ENCODE assay signal across 1 cellular context in the genomic region with DNA sequence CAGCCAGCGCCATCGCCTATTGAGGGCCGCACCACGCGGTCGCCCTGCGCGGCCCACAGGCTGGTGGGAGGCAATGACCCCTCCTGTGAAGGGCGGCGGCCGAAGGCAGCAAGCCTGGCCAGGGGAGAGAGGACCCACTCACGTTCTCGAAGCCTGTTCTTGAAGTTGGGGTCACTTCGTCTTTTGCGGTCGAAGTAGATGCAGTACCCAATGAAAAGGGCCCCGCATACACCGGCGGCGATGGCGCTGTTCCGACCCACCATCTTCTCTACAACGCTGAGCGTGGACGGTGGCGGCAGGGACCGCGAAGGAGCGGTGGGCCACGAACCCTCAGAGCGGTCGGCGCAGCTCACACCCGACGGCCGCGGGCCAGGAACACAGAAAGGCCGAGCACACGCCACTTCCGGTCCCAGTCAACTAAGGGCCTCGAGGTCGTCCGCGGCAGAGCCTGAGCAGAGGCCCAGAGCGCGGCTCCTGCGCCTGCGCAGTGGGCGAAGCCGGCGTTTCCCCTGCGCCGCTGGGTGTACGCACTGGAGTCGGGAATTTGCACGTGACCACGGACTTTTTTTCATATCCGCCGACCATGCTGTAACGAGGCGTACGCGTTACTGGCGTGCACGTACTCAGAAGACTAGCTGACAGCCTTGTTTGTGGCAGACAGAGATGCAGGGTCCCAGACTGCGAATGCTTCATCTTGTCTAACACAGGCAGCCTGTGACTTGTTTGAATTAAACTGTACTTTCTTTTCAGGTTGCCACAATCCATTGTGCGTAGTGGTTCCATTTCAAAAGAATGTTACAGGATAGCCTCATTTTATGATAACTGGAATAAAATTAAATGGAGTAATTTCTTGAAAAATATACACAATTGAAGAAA.
A peak's percentile ranks its signal among the peaks of the same experiment; 100 is the strongest.
TF ChIP-seq lines count a peak whose summit lies in the region.

TOMM20 (minus strand) TSS at position 385 of the 876 bp plus-strand sequence; CDS start at position 263, 122 bp downstream.

TF ChIP-seq in H1, 55 proteins besides CTCF, POLR2A, EP300 and RAD21:
- TF ChIP-seq HDAC2 (IDR thresholded peaks at IDR 0.05; ENCODE audit: borderline replicate concordance in 1 of 2, low read depth in 2 of 2, low read length in 2 of 2): no peak
- TF ChIP-seq, protein P1, sequence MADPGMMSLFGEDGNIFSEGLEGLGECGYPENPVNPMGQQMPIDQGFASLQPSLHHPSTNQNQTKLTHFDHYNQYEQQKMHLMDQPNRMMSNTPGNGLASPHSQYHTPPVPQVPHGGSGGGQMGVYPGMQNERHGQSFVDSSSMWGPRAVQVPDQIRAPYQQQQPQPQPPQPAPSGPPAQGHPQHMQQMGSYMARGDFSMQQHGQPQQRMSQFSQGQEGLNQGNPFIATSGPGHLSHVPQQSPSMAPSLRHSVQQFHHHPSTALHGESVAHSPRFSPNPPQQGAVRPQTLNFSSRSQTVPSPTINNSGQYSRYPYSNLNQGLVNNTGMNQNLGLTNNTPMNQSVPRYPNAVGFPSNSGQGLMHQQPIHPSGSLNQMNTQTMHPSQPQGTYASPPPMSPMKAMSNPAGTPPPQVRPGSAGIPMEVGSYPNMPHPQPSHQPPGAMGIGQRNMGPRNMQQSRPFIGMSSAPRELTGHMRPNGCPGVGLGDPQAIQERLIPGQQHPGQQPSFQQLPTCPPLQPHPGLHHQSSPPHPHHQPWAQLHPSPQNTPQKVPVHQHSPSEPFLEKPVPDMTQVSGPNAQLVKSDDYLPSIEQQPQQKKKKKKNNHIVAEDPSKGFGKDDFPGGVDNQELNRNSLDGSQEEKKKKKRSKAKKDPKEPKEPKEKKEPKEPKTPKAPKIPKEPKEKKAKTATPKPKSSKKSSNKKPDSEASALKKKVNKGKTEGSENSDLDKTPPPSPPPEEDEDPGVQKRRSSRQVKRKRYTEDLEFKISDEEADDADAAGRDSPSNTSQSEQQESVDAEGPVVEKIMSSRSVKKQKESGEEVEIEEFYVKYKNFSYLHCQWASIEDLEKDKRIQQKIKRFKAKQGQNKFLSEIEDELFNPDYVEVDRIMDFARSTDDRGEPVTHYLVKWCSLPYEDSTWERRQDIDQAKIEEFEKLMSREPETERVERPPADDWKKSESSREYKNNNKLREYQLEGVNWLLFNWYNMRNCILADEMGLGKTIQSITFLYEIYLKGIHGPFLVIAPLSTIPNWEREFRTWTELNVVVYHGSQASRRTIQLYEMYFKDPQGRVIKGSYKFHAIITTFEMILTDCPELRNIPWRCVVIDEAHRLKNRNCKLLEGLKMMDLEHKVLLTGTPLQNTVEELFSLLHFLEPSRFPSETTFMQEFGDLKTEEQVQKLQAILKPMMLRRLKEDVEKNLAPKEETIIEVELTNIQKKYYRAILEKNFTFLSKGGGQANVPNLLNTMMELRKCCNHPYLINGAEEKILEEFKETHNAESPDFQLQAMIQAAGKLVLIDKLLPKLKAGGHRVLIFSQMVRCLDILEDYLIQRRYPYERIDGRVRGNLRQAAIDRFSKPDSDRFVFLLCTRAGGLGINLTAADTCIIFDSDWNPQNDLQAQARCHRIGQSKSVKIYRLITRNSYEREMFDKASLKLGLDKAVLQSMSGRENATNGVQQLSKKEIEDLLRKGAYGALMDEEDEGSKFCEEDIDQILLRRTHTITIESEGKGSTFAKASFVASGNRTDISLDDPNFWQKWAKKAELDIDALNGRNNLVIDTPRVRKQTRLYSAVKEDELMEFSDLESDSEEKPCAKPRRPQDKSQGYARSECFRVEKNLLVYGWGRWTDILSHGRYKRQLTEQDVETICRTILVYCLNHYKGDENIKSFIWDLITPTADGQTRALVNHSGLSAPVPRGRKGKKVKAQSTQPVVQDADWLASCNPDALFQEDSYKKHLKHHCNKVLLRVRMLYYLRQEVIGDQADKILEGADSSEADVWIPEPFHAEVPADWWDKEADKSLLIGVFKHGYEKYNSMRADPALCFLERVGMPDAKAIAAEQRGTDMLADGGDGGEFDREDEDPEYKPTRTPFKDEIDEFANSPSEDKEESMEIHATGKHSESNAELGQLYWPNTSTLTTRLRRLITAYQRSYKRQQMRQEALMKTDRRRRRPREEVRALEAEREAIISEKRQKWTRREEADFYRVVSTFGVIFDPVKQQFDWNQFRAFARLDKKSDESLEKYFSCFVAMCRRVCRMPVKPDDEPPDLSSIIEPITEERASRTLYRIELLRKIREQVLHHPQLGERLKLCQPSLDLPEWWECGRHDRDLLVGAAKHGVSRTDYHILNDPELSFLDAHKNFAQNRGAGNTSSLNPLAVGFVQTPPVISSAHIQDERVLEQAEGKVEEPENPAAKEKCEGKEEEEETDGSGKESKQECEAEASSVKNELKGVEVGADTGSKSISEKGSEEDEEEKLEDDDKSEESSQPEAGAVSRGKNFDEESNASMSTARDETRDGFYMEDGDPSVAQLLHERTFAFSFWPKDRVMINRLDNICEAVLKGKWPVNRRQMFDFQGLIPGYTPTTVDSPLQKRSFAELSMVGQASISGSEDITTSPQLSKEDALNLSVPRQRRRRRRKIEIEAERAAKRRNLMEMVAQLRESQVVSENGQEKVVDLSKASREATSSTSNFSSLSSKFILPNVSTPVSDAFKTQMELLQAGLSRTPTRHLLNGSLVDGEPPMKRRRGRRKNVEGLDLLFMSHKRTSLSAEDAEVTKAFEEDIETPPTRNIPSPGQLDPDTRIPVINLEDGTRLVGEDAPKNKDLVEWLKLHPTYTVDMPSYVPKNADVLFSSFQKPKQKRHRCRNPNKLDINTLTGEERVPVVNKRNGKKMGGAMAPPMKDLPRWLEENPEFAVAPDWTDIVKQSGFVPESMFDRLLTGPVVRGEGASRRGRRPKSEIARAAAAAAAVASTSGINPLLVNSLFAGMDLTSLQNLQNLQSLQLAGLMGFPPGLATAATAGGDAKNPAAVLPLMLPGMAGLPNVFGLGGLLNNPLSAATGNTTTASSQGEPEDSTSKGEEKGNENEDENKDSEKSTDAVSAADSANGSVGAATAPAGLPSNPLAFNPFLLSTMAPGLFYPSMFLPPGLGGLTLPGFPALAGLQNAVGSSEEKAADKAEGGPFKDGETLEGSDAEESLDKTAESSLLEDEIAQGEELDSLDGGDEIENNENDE (IDR thresholded peaks at IDR 0.05; ENCODE audit: insufficient replicate concordance, low read length): no peak
- peak; percentile 92 for TF ChIP-seq PHF8 (conservative IDR thresholded peaks at IDR 0.05; ENCODE audit: low read depth, low read length)
- TF ChIP-seq, protein P2, sequence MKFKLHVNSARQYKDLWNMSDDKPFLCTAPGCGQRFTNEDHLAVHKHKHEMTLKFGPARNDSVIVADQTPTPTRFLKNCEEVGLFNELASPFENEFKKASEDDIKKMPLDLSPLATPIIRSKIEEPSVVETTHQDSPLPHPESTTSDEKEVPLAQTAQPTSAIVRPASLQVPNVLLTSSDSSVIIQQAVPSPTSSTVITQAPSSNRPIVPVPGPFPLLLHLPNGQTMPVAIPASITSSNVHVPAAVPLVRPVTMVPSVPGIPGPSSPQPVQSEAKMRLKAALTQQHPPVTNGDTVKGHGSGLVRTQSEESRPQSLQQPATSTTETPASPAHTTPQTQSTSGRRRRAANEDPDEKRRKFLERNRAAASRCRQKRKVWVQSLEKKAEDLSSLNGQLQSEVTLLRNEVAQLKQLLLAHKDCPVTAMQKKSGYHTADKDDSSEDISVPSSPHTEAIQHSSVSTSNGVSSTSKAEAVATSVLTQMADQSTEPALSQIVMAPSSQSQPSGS (IDR thresholded peaks at IDR 0.05; ENCODE audit: low read length): no peak
- TF ChIP-seq KDM4A (IDR thresholded peaks at IDR 0.05; ENCODE audit: low read depth, low read length, severe bottlenecking): peak; percentile 46
- 0 out of 2 replicates have a peak, but pooled peaks have one; percentile 1 for TF ChIP-seq RXRA (IDR thresholded peaks at IDR 0.05; ENCODE audit: insufficient read depth, low read depth, low read length)
- no peak for TF ChIP-seq MAFK (IDR thresholded peaks at IDR 0.05; ENCODE audit: low read depth, low read length)
- peak; percentile 99 for TF ChIP-seq NRF1 (IDR thresholded peaks at IDR 0.05; ENCODE audit: low read depth, low read length)
- no peak for TF ChIP-seq TCF12 (IDR thresholded peaks at IDR 0.05; ENCODE audit: low read depth, low read length)
- peak; percentile 99 for TF ChIP-seq POLR2AphosphoS5 (IDR thresholded peaks at IDR 0.05; ENCODE audit: low read depth, low read length)
- TF ChIP-seq SP4 (IDR thresholded peaks at IDR 0.05; ENCODE audit: low read length): peak; percentile 65; the same call in 1 of the 2 replicates
- TF ChIP-seq KDM5A (IDR thresholded peaks at IDR 0.05; ENCODE audit: low read length): peak; percentile 41
- TF ChIP-seq ASH2L (IDR thresholded peaks at IDR 0.05; ENCODE audit: low read length): peak; percentile 87
- TF ChIP-seq, protein P3, sequence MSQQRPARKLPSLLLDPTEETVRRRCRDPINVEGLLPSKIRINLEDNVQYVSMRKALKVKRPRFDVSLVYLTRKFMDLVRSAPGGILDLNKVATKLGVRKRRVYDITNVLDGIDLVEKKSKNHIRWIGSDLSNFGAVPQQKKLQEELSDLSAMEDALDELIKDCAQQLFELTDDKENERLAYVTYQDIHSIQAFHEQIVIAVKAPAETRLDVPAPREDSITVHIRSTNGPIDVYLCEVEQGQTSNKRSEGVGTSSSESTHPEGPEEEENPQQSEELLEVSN (IDR thresholded peaks at IDR 0.05): peak; percentile 46
- peak; percentile 89 for TF ChIP-seq TBP (IDR thresholded peaks at IDR 0.05; ENCODE audit: low read depth, low read length)
- peak; percentile 31; the same call in 1 of the 2 replicates for TF ChIP-seq JUND (IDR thresholded peaks at IDR 0.05; ENCODE audit: low read length)
- TF ChIP-seq BCL11A (IDR thresholded peaks at IDR 0.05; ENCODE audit: low read depth in 2 of 2, low read length in 2 of 2): no peak
- TF ChIP-seq TEAD4 (IDR thresholded peaks at IDR 0.05; ENCODE audit: low read depth, low read length): peak; percentile 76
- TF ChIP-seq, protein P4, sequence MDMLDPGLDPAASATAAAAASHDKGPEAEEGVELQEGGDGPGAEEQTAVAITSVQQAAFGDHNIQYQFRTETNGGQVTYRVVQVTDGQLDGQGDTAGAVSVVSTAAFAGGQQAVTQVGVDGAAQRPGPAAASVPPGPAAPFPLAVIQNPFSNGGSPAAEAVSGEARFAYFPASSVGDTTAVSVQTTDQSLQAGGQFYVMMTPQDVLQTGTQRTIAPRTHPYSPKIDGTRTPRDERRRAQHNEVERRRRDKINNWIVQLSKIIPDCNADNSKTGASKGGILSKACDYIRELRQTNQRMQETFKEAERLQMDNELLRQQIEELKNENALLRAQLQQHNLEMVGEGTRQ (IDR thresholded peaks at IDR 0.05; ENCODE audit: low read length): peak; percentile 89
- TF ChIP-seq CREB1 (IDR thresholded peaks at IDR 0.05): peak; percentile 79
- TF ChIP-seq, protein P5, sequence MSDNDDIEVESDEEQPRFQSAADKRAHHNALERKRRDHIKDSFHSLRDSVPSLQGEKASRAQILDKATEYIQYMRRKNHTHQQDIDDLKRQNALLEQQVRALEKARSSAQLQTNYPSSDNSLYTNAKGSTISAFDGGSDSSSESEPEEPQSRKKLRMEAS (IDR thresholded peaks at IDR 0.05): peak; percentile 94
- peak; percentile 54 to 74; a peak in 2 of 4 replicates for TF ChIP-seq SIN3A (conservative IDR thresholded peaks at IDR 0.05 in 1 of 2, IDR thresholded peaks at IDR 0.05 in 1 of 2; ENCODE audit: low read depth in 1 of 2, low read length in 2 of 2)
- TF ChIP-seq CHD2 (IDR thresholded peaks at IDR 0.05; ENCODE audit: low read length): peak; percentile 22; the same call in 1 of the 2 replicates
- TF ChIP-seq RBBP5 (IDR thresholded peaks at IDR 0.05; ENCODE audit: borderline replicate concordance, low read depth, low read length): peak; percentile 90; the same call in 1 of the 2 replicates
- TF ChIP-seq SP2 (IDR thresholded peaks at IDR 0.05; ENCODE audit: low read length): no peak
- TF ChIP-seq CHD1 (IDR thresholded peaks at IDR 0.05; ENCODE audit: low read depth, low read length): 0 out of 2 replicates have a peak, but pooled peaks have one; percentile 1
- peak; percentile 96 for TF ChIP-seq TAF1 (IDR thresholded peaks at IDR 0.05; ENCODE audit: low read depth, low read length)
- peak; percentile 72 for TF ChIP-seq TAF7 (optimal IDR thresholded peaks at IDR 0.05; ENCODE audit: borderline replicate concordance, low read depth, low read length)
- TF ChIP-seq GABPA (IDR thresholded peaks at IDR 0.05; ENCODE audit: borderline replicate concordance, insufficient read depth, low read length): peak; percentile 82
- TF ChIP-seq GTF2F1 (IDR thresholded peaks at IDR 0.05; ENCODE audit: borderline replicate concordance, low read depth, low read length): peak; percentile 81
